Comparison of ENCODE assay signal across 8 cellular contexts in the genomic region with DNA sequence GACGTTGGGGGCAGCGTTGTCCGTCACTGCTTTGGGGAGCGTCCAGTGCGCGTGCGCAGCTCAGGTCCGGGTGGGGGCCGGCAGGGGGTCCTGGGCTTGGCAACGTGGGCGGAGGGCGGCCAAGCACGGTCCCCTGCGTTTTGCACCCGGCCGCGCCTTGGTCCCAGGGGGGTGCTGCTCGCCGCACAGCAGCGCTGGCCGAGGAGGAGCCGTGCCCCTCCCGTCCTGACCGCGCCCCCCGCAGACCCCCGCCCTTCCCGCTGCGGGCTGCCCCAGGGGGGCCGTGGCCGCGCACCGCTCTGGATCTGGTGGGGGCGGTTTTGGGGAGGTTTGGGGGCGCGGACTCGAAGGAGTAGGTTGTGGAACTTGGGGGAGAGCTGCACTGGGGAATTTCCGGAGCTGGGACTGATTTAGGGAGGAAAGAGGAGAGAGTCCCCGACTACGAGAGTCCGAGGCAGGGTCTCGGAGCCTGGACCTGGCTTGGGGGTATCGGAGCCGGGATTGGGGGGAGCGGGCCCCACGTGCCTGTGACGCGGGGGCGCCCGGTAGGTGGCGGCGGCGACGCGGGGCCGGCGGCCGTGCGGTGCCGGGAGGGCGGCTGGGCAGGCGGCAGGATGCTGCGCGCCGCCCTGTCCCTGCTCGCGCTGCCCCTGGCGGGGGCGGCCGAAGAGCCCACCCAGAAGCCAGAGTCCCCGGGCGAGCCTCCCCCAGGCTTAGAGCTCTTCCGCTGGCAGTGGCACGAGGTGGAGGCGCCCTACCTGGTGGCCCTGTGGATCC. TPM values are rescaled to one million over a fixed set of nuclear protein-coding genes. Genes with fewer than 3 reads are reported as not detected.
DNase-seq lines count a peak whose midpoint lies in the region; ATAC-seq and TF ChIP-seq lines count a peak whose summit lies in the region.

A gene with protein sequence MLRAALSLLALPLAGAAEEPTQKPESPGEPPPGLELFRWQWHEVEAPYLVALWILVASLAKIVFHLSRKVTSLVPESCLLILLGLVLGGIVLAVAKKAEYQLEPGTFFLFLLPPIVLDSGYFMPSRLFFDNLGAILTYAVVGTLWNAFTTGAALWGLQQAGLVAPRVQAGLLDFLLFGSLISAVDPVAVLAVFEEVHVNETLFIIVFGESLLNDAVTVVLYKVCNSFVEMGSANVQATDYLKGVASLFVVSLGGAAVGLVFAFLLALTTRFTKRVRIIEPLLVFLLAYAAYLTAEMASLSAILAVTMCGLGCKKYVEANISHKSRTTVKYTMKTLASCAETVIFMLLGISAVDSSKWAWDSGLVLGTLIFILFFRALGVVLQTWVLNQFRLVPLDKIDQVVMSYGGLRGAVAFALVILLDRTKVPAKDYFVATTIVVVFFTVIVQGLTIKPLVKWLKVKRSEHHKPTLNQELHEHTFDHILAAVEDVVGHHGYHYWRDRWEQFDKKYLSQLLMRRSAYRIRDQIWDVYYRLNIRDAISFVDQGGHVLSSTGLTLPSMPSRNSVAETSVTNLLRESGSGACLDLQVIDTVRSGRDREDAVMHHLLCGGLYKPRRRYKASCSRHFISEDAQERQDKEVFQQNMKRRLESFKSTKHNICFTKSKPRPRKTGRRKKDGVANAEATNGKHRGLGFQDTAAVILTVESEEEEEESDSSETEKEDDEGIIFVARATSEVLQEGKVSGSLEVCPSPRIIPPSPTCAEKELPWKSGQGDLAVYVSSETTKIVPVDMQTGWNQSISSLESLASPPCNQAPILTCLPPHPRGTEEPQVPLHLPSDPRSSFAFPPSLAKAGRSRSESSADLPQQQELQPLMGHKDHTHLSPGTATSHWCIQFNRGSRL (plus strand): TSS at position 579 of the 777 bp plus-strand sequence. CDS start 36 bp downstream, at position 615.

- ATAC-seq in HG03439 (IDR thresholded peaks at IDR 0.05; ENCODE audit: unreplicated experiment) (no peak), HG02840 (IDR thresholded peaks at IDR 0.05; ENCODE audit: low FRiP score, unreplicated experiment) (no peak)

- peaks cover 20% of the 10 kb centered on the region for H3K4me1 ChIP-seq in thymus (ENCODE audit: control insufficient read depth, insufficient read depth, low read length)

- H3K4me3 ChIP-seq in MG63 (peak within 1 kb of the TSS; percentile 62), brain microvascular endothelial cell (ENCODE audit: low read depth, low read length) (peak within 1 kb of the TSS; percentile 60), thymus (ENCODE audit: low read length) (peak within 1 kb of the TSS; percentile 66)

- no peaks in the 10 kb centered on the region for H3K27me3 ChIP-seq in MG63
- no peaks in the 10 kb centered on the region for H3K27me3 ChIP-seq in brain microvascular endothelial cell (replicated peaks)
- peaks cover 18% of the 10 kb centered on the region for H3K27me3 ChIP-seq in thymus (ENCODE audit: control insufficient read depth, insufficient read depth)

- in situ Hi-C loops in brain microvascular endothelial cell (cut with HindIII; ENCODE audit: low pct_ligation_motif_present, low sequenced_read_pairs), result no loop called here

- no peak within 1 kb of the TSS for H3K27ac ChIP-seq in brain microvascular endothelial cell
- no peak within 1 kb of the TSS for H3K27ac ChIP-seq in thymus (ENCODE audit: low read depth)

- H3K9me3 ChIP-seq in MG63, result no peaks in the 10 kb centered on the region
- no peaks in the 10 kb centered on the region for H3K9me3 ChIP-seq in thymus (ENCODE audit: control insufficient read depth)

- H3K36me3 ChIP-seq in MG63 (no peaks in the 10 kb centered on the region), brain microvascular endothelial cell (replicated peaks) (no peaks in the 10 kb centered on the region), thymus (ENCODE audit: control insufficient read depth, insufficient read depth) (no peaks in the 10 kb centered on the region)

- peak; percentile 20 for TF ChIP-seq CTCF in brain microvascular endothelial cell (IDR thresholded peaks at IDR 0.05; ENCODE audit: low read depth, low read length, missing control alignments)

- WGBS in thymus, result 1% methylated on average over 75 of the region's 75 CpGs

- DNase-seq in NCI-H1436 (lab: John Stamatoyannopoulos, UW), result peak; percentile 11
- DNase-seq in NCI-H1436 treated with DMSO at 0.1 percent for 48 hours (lab: John Stamatoyannopoulos, UW), result no peak
- no peak for DNase-seq in MG63
- no peak for DNase-seq in brain microvascular endothelial cell
- DNase-seq in left kidney (ENCODE audit: low read depth, low spot score), result peak; percentile 60

RNA-seq across cellular contexts. Expression of the gene that starts here (rescaled TPM):
- 0.03 TPM in 1 of 2 replicates, not detected in the other for total RNA-seq in MG63 (2014; rRNA removed; shearing (Covaris generic); ENCODE audit: low replicate concordance)
- polyA plus RNA-seq in thymus, result 1.1 TPM

Comparison
In these comparisons a context has a peak if more than half of its experiments do, and no peak if none do; other contexts are left out.
1. DNase-seq: peak in NCI-H1436 (single experiment) and left kidney (single experiment); none in NCI-H1436 treated with DMSO at 0.1 percent for 48 hours (single experiment), MG63 (single experiment) and brain microvascular endothelial cell (single experiment).
2. Peak in every context shown above with its lines, with median percentiles within 50 percentile points of each other: H3K4me3 ChIP-seq.